8 cellular contexts compared by ENCODE assay signal in the genomic region with DNA sequence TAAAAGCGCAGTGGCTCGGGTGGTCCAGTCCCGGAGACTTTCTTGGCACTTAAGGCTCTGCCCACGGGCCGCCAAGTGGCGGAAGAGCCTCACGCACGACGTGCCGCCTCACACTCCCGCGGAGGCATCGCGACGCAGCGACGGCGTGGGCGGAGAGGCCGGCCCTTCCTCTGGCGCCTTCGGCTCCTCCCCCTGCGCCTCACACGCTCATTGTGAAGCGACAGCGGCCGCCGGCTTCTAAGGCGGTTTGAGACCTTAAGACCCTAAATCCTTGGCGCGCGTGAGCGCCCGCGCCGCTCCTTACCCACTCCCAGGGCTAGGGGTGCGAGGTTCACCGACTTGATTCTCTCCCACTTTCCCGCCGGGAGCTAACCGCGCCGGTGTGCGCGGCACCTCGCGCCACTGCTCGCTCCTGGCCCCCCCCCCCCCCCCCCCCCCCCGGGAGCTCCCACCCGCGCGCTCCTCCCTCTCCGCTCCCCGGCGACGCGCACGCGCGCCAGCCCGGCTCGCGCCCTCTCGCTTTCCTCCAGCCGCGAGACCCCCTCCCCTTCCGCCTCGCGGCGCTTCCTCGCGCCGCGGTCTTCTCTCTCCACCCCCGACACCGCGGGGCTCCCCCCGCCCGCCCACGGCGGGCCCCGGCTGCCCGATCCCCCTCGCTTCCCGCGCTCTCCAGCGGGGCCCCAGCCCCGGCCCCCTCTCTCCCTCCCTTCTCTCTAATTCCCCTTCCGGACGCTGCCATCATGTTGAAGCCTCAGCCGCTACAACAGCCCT. TPM values are rescaled to one million over a fixed set of nuclear protein-coding genes. Genes with fewer than 3 reads are reported as not detected.
A peak's percentile ranks its signal among the peaks of the same experiment; 100 is the strongest.
DNase-seq lines count a peak whose midpoint lies in the region; ATAC-seq, FAIRE-seq and TF ChIP-seq lines count a peak whose summit lies in the region.

A gene with protein sequence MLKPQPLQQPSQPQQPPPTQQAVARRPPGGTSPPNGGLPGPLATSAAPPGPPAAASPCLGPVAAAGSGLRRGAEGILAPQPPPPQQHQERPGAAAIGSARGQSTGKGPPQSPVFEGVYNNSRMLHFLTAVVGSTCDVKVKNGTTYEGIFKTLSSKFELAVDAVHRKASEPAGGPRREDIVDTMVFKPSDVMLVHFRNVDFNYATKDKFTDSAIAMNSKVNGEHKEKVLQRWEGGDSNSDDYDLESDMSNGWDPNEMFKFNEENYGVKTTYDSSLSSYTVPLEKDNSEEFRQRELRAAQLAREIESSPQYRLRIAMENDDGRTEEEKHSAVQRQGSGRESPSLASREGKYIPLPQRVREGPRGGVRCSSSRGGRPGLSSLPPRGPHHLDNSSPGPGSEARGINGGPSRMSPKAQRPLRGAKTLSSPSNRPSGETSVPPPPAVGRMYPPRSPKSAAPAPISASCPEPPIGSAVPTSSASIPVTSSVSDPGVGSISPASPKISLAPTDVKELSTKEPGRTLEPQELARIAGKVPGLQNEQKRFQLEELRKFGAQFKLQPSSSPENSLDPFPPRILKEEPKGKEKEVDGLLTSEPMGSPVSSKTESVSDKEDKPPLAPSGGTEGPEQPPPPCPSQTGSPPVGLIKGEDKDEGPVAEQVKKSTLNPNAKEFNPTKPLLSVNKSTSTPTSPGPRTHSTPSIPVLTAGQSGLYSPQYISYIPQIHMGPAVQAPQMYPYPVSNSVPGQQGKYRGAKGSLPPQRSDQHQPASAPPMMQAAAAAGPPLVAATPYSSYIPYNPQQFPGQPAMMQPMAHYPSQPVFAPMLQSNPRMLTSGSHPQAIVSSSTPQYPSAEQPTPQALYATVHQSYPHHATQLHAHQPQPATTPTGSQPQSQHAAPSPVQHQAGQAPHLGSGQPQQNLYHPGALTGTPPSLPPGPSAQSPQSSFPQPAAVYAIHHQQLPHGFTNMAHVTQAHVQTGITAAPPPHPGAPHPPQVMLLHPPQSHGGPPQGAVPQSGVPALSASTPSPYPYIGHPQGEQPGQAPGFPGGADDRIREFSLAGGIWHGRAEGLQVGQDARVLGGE (plus strand): TSS at position 480 of the 771 bp plus-strand sequence. CDS start 261 bp downstream, at position 741.

- H3K36me3 ChIP-seq in mammary epithelial cell (ENCODE audit: insufficient read depth, low read length) (peaks cover 23% of the 10 kb centered on the region), small intestine (ENCODE audit: control insufficient read depth in 2 of 2, insufficient read depth in 2 of 2, low read length in 2 of 2) (peaks cover 0 to 15% of the 10 kb centered on the region in 2 donors)

- in situ Hi-C loops in mammary epithelial cell (cut with MboI; ENCODE audit: low sequenced_read_pairs in 2 of 2): no loop called here

- H3K4me1 ChIP-seq in mammary epithelial cell (ENCODE audit: insufficient read depth, low read length) (peaks cover 37% of the 10 kb centered on the region), small intestine (ENCODE audit: control insufficient read depth in 2 of 2, insufficient read depth in 1 of 2, low read depth in 1 of 2, low read length in 1 of 2) (peaks cover 0 to 2% of the 10 kb centered on the region in 2 donors)

- CTCF ChIA-PET in mammary epithelial cell (lab: Charles Lee; ENCODE audit: low non-redundant PET): no interaction called here

- intact Hi-C loops in mammary epithelial cell (cut with micrococcal nuclease): no loop called here

- no TSS peak for BruUV-seq in mammary epithelial cell (replicated peaks; lab: Mats Ljungman, UMichigan)

- H3K9me3 ChIP-seq in mammary epithelial cell (replicated peaks; ENCODE audit: insufficient read depth, low read length) (no peaks in the 10 kb centered on the region), small intestine (ENCODE audit: control insufficient read depth, low read depth) (no peaks in the 10 kb centered on the region)

- peak within 1 kb of the TSS; percentile 92 for H2AFZ ChIP-seq in mammary epithelial cell (ENCODE audit: low read depth, low read length)

- peak; percentile 69 for DNase-seq in 8988T
- peak; percentile 77 for DNase-seq in NCI-H2196 treated with DMSO at 0.1 percent for 48 hours (lab: John Stamatoyannopoulos, UW; ENCODE audit: unreplicated experiment)
- DNase-seq in mammary epithelial cell: peak; percentile 93
- peak; percentile 90 for DNase-seq in iPS-NIHi11 (ENCODE audit: low spot score)
- peak; percentile 93 for DNase-seq in small intestine

- H3K9ac ChIP-seq in mammary epithelial cell (ENCODE audit: insufficient read depth, low read length): peak within 1 kb of the TSS; percentile 97

- H4K20me1 ChIP-seq in mammary epithelial cell (ENCODE audit: insufficient read depth, low read length): no peaks in the 10 kb centered on the region

- peak; percentile 39 for ATAC-seq in GM18520 (IDR thresholded peaks at IDR 0.05; ENCODE audit: unreplicated experiment)
- ATAC-seq in HG03103 (IDR thresholded peaks at IDR 0.05; ENCODE audit: low read depth, unreplicated experiment): peak; percentile 43

- dilution Hi-C loops in mammary epithelial cell (cut with HindIII; ENCODE audit: low sequenced_read_pairs): no loop called here

- H3K27ac ChIP-seq in mammary epithelial cell (ENCODE audit: insufficient read depth, low read depth, low read length) (peak within 1 kb of the TSS; percentile 94), small intestine (ENCODE audit: low read depth in 1 of 2, low read length in 1 of 2) (peak within 1 kb of the TSS; percentile 96 to 98)

- TF ChIP-seq CTCF in WI38 (IDR thresholded peaks at IDR 0.05; ENCODE audit: low read depth, low read length): no peak
- TF ChIP-seq CTCF in mammary epithelial cell (conservative IDR thresholded peaks at IDR 0.05 in 1 of 2, IDR thresholded peaks at IDR 0.05 in 1 of 2; ENCODE audit: extremely low read depth in 1 of 2, insufficient read depth in 1 of 2, low read depth in 1 of 2, low read length in 2 of 2): no peak

- peak within 1 kb of the TSS; percentile 95 for H3K4me2 ChIP-seq in mammary epithelial cell (ENCODE audit: insufficient read depth, low read depth, low read length)

- H3K27me3 ChIP-seq in mammary epithelial cell (ENCODE audit: insufficient read depth, low read length) (no peaks in the 10 kb centered on the region), small intestine (ENCODE audit: control insufficient read depth in 2 of 2, insufficient read depth in 2 of 2, low read length in 2 of 2) (no peaks in the 10 kb centered on the region)

- peaks cover 73% of the 10 kb centered on the region for H3K79me2 ChIP-seq in mammary epithelial cell (ENCODE audit: insufficient read depth, low read length)

- no peak for FAIRE-seq in small intestine (lab: Jason Lieb, UNC)

- under 1% methylated on average over 28 of the region's 91 CpGs for WGBS in mammary epithelial cell (ENCODE audit: low coverage, missing lambda C conversion rate)
- 0 to 1% (median 1%) methylated on average over 38 to 90 of the region's 91 CpGs for WGBS in small intestine, 3 donors

- peak within 1 kb of the TSS; percentile 90 for H3K4me3 ChIP-seq in WI38 (ENCODE audit: low read depth, low read length)
- H3K4me3 ChIP-seq in mammary epithelial cell (replicated peaks in 1 of 3; ENCODE audit: insufficient read depth in 1 of 3, low read depth in 2 of 3, low read length in 3 of 3): peak within 1 kb of the TSS; percentile 78 to 91 (median 91)
- H3K4me3 ChIP-seq in small intestine (ENCODE audit: low read depth in 1 of 2, low read length in 2 of 2): peak within 1 kb of the TSS; percentile 99 to 100

RNA-seq across cellular contexts. Expression of the gene that starts here (rescaled TPM):
- total RNA-seq in mammary epithelial cell: 100 to 1,000 TPM in 1 of 2 donors, 10 to 100 TPM in 1; 80.5 to 247 TPM
- polyA plus RNA-seq in mammary epithelial cell (33.5 TPM), small intestine (10 to 100 TPM; 51.9 to 72.5 (median 57.7) TPM)
- 123 TPM for polyA minus RNA-seq in mammary epithelial cell

Comparison
In these comparisons a context has a peak if more than half of its experiments do, and no peak if none do; other contexts are left out.
1. Peak in every context shown above with its lines: DNase-seq, ATAC-seq, H3K4me3 ChIP-seq and H3K27ac ChIP-seq.